In genomic region chr12:26987634-26988424, GRCh38 we compare ENCODE assay signal across 17 cellular contexts. TPM values are rescaled to one million over a fixed set of nuclear protein-coding genes. Genes with fewer than 3 reads are reported as not detected.
DNase-seq lines count a peak whose midpoint lies in the region; ATAC-seq and TF ChIP-seq lines count a peak whose summit lies in the region.
"Had no signal": no experiment of that assay in that cellular context is flagged by ENCODE, and none has a peak within 500 bp of the region (broad histone marks: within the 10 kb centered on the region; RNA-seq: fewer than 3 reads in every experiment).

No MANE protein-coding gene starts in this region.

- H3K9me3 Mint-ChIP-seq in natural killer cell treated with Interleukin-12 subunit alpha and Interleukin-12 subunit beta and Interleukin-15 and Interleukin-18, amount 100 ng/mL, for 72 hours, result no peaks in the 10 kb centered on the region

- no peak overlapping the region for H3K4me3 ChIP-seq in PC-3 (ENCODE audit: low read length)
- H3K4me3 ChIP-seq: HAP-1 had no signal

- no peaks in the 10 kb centered on the region for H3K79me2 ChIP-seq in PC-3 (ENCODE audit: low read length)

- no peak overlapping the region for H3K9ac ChIP-seq in PC-3 (ENCODE audit: low read length)

- H2AFZ ChIP-seq in PC-3 (ENCODE audit: low read length), result no peak overlapping the region

- H3K27me3 ChIP-seq in PC-3 (ENCODE audit: low read length), result no peaks in the 10 kb centered on the region

- intact Hi-C loops in PC-3 (cut with micrococcal nuclease) (no loop called here), left cardiac atrium (cut with DNase I) (no loop called here)

- POLR2A ChIA-PET in PC-3 (lab: Charles Lee; ENCODE audit: unreplicated experiment), result no interaction called here

- BruUV-seq in PC-3 (replicated peaks; lab: Mats Ljungman, UMichigan), result no TSS peak

- H3K4me1 ChIP-seq in PC-3 (ENCODE audit: insufficient read depth, low read length), result peaks cover 10% of the 10 kb centered on the region
- H3K4me1 ChIP-seq: HAP-1 had no signal

- CTCF ChIA-PET in PC-3 (lab: Charles Lee), result no interaction called here

- DNase-seq in Ammon's horn (ENCODE audit: low spot score) (peak; percentile 63), GM13976 (ENCODE audit: low spot score) (peak; percentile 28), PC-3 (peak; percentile 72), left cardiac atrium (no peak), iPS-NIHi7 (ENCODE audit: extremely low spot score) (no peak)
- no peak for DNase-seq in activated CD8-positive, alpha-beta memory T cell treated with anti-CD3 and anti-CD28 coated beads, Interleukin-2, amount 50 U/mL, for 4 hours
- no peak for DNase-seq in natural killer cell treated with Interleukin-12 subunit alpha and Interleukin-12 subunit beta and Interleukin-15 and Interleukin-18, amount 100 ng/mL, for 72 hours (ENCODE audit: low spot score)
- DNase-seq: activated CD4-positive, alpha-beta T cell treated with anti-CD3 and anti-CD28 coated beads for 4 hours; activated effector memory CD4-positive, alpha-beta T cell treated with anti-CD3 and anti-CD28 coated beads, Interleukin-2, amount 50 U/mL, for 16 hours; CD4-positive, CD25-positive, alpha-beta regulatory T cell; cerebellar nuclear complex; islet precursor cell; KG1; NCI-H510A; stimulated activated CD4-positive, alpha-beta T cell treated with anti-CD3 and anti-CD28 coated beads, Interleukin-15, amount 100 ng/mL, for 24 hours had no signal

- no peaks in the 10 kb centered on the region for H3K27me3 Mint-ChIP-seq in natural killer cell treated with Interleukin-12 subunit alpha and Interleukin-12 subunit beta and Interleukin-15 and Interleukin-18, amount 100 ng/mL, for 72 hours
- H3K27me3 Mint-ChIP-seq: CD4-positive, CD25-positive, alpha-beta regulatory T cell had no signal

- H4K20me1 ChIP-seq in PC-3 (ENCODE audit: low read length), result no peaks in the 10 kb centered on the region

- in situ Hi-C loops in GM13976 (cut with MboI; ENCODE audit: low sequenced_read_pairs, unreplicated experiment), result no loop called here

- no peak overlapping the region for H3K27ac Mint-ChIP-seq in natural killer cell treated with Interleukin-12 subunit alpha and Interleukin-12 subunit beta and Interleukin-15 and Interleukin-18, amount 100 ng/mL, for 72 hours

- H3K4me2 ChIP-seq in PC-3 (ENCODE audit: low read length), result no peak overlapping the region

- no peak overlapping the region for H3K4me3 Mint-ChIP-seq in natural killer cell treated with Interleukin-12 subunit alpha and Interleukin-12 subunit beta and Interleukin-15 and Interleukin-18, amount 100 ng/mL, for 72 hours
- H3K4me3 Mint-ChIP-seq: CD4-positive, CD25-positive, alpha-beta regulatory T cell had no signal

- peaks cover 0 to 3% of the 10 kb centered on the region in 2 donors for H3K4me1 Mint-ChIP-seq in natural killer cell treated with Interleukin-12 subunit alpha and Interleukin-12 subunit beta and Interleukin-15 and Interleukin-18, amount 100 ng/mL, for 72 hours (ENCODE audit: low read depth in 2 of 2)

- no peaks in the 10 kb centered on the region for H3K9me2 ChIP-seq in PC-3 (replicated peaks; ENCODE audit: low read length)

- 0 out of 2 replicates have a peak, but pooled peaks cover 2% of the 10 kb centered on the region for H3K36me3 ChIP-seq in PC-3 (ENCODE audit: low read depth, low read length)

- H3K36me3 Mint-ChIP-seq in natural killer cell treated with Interleukin-12 subunit alpha and Interleukin-12 subunit beta and Interleukin-15 and Interleukin-18, amount 100 ng/mL, for 72 hours, result peaks cover 13% of the 10 kb centered on the region

- no peaks in the 10 kb centered on the region for H3F3A ChIP-seq in PC-3 (ENCODE audit: low read length, unreplicated experiment)

- TF ChIP-seq CTCF in GM13976 (IDR thresholded peaks at IDR 0.05; ENCODE audit: borderline replicate concordance, control extremely low read depth, extremely low read depth, insufficient read depth, missing control alignments), result no peak
- no peak for TF ChIP-seq CTCF in PC-3 (conservative IDR thresholded peaks at IDR 0.05; ENCODE audit: low read depth, low read length)

- ATAC-seq in PC-3 (peak; percentile 75), left cardiac atrium (peak; percentile 49 to 70), HG02981 (IDR thresholded peaks at IDR 0.05; ENCODE audit: unreplicated experiment) (no peak)
- ATAC-seq in natural killer cell treated with Interleukin-12 subunit alpha and Interleukin-12 subunit beta and Interleukin-15 and Interleukin-18, amount 100 ng/mL, for 72 hours, result no peak

- H3K9me3 ChIP-seq in PC-3 (ENCODE audit: low read length), result no peaks in the 10 kb centered on the region
- H3K9me3 ChIP-seq: HAP-1 had no signal

- no peak overlapping the region for H3K27ac ChIP-seq in PC-3 (ENCODE audit: low read length)

RNA-seq across cellular contexts. Expression of gene TM7SF3, which starts 26.4 kb away (rescaled TPM):
- 109 and 114 TPM in 2 replicates for total RNA-seq in PC-3 (2014; rRNA removed)
- 10 to 100 TPM; 20.4 to 31.2 TPM for total RNA-seq in left cardiac atrium
- total RNA-seq in natural killer cell treated with Interleukin-12 subunit alpha and Interleukin-12 subunit beta and Interleukin-15 and Interleukin-18, amount 100 ng/mL, for 72 hours, result 10 to 100 TPM; 36.4 to 42.2 TPM

RNA-seq across cellular contexts. Expression of gene MED21, which starts 34.5 kb away (rescaled TPM):
- total RNA-seq in PC-3 (2014; rRNA removed), result 41.8 and 59.8 TPM in 2 replicates
- total RNA-seq in left cardiac atrium, result 10 to 100 TPM; 57.8 to 64.7 TPM
- total RNA-seq in natural killer cell treated with Interleukin-12 subunit alpha and Interleukin-12 subunit beta and Interleukin-15 and Interleukin-18, amount 100 ng/mL, for 72 hours, result 10 to 100 TPM; 31.6 to 35.5 TPM

RNA-seq across cellular contexts. Expression of gene FGFR1OP2, which starts 49.6 kb away (rescaled TPM):
- 43.4 and 74.3 TPM in 2 replicates for total RNA-seq in PC-3 (2014; rRNA removed)
- 10 to 100 TPM; 36.3 to 41.1 TPM for total RNA-seq in left cardiac atrium
- 10 to 100 TPM; 55.6 to 68.5 TPM for total RNA-seq in natural killer cell treated with Interleukin-12 subunit alpha and Interleukin-12 subunit beta and Interleukin-15 and Interleukin-18, amount 100 ng/mL, for 72 hours

RNA-seq across cellular contexts. Expression of gene INTS13, which starts 50.0 kb away (rescaled TPM):
- total RNA-seq in PC-3 (2014; rRNA removed) (61.8 and 74.1 TPM in 2 replicates), left cardiac atrium (10 to 100 TPM; 14.6 to 18.6 TPM)
- 10 to 100 TPM; 36.7 to 52.5 TPM for total RNA-seq in natural killer cell treated with Interleukin-12 subunit alpha and Interleukin-12 subunit beta and Interleukin-15 and Interleukin-18, amount 100 ng/mL, for 72 hours

Comparison
In these comparisons a context has a peak if more than half of its experiments do, and no peak if none do; other contexts are left out.
1. DNase-seq: peak in Ammon's horn (single experiment), GM13976 (single experiment) and PC-3 (single experiment); none in left cardiac atrium (single experiment), iPS-NIHi7 (single experiment), activated CD8-positive, alpha-beta memory T cell treated with anti-CD3 and anti-CD28 coated beads, Interleukin-2, amount 50 U/mL, for 4 hours (single experiment) and natural killer cell treated with Interleukin-12 subunit alpha and Interleukin-12 subunit beta and Interleukin-15 and Interleukin-18, amount 100 ng/mL, for 72 hours (single experiment).
2. ATAC-seq: peak in PC-3 (single experiment) and left cardiac atrium (2 of 2); none in HG02981 (single experiment) and natural killer cell treated with Interleukin-12 subunit alpha and Interleukin-12 subunit beta and Interleukin-15 and Interleukin-18, amount 100 ng/mL, for 72 hours (0 of 2).